8 cellular contexts compared by ENCODE assay signal in the genomic region with DNA sequence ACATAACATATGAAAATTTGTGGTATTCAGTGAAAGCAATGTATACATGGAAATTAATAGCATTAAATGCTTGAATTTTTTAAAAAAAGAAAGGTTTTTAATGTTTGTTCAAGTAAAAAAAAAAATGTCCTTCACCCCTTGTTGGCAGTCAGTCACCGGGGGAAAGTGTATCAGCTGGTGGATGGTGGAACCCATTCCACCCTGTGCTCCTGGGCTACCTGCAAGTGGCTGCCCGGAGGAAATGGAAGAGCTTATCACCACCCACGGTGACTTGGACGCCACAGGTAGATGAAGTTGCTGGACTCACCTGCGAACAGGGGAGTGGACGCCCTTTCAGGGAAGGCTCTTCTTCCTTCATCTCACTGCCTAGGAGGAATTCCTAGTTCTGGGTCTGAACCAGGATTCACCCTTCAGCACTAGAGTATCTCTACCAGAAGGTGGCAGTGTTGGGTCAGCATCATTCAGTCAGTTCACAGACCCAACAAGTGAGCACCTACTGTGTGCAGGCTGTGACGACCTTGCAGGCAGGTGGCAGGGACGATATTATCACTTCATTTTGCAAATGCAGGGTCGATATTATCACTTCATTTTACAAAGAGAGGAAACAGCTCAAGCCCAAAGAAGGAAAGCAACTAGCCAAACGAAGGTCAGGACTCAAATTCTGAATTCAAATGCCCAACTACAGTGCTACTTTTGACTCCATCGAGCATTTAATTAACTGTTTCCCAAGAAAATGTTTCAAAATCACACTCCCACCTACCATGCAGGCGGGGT. TPM values are rescaled to one million over a fixed set of nuclear protein-coding genes. Genes with fewer than 3 reads are reported as not detected.
A peak's percentile ranks its signal among the peaks of the same experiment; 100 is the strongest.
DNase-seq lines count a peak whose midpoint lies in the region; ATAC-seq and TF ChIP-seq lines count a peak whose summit lies in the region.

No MANE protein-coding gene starts in this region.

- DNase-seq in DMS 273 (lab: John Stamatoyannopoulos, UW; ENCODE audit: unreplicated experiment) (peak; percentile 86), DMS 273 treated with DMSO at 0.1 percent for 48 hours (lab: John Stamatoyannopoulos, UW) (no peak), SK-MEL-5 (ENCODE audit: low read depth, low spot score) (peak; percentile 75), choroid plexus epithelial cell (ENCODE audit: low read depth) (peak; percentile 65), left lobe of liver (ENCODE audit: low spot score) (peak; percentile 52), superior temporal gyrus (ENCODE audit: extremely low spot score) (peak; percentile 73)

- in situ Hi-C loops in SK-MEL-5 (cut with HindIII; ENCODE audit: low pct_unique_long_range_greater_than_20kb, low sequenced_read_pairs): no loop called here

- H3K4me3 ChIP-seq in KMS-11 (IDR thresholded peaks at IDR 0.05; ENCODE audit: insufficient read depth, low read depth, low read length) (no peak overlapping the region), choroid plexus epithelial cell (ENCODE audit: low read depth, low read length) (no peak overlapping the region)

- TF ChIP-seq CTCF in KMS-11 (conservative IDR thresholded peaks at IDR 0.05; ENCODE audit: low read depth, low read length) (peak; percentile 84), choroid plexus epithelial cell (conservative IDR thresholded peaks at IDR 0.05; ENCODE audit: low read depth, low read length) (peak; percentile 95)

- no peak overlapping the region for H3K27ac ChIP-seq in KMS-11

- H3K79me2 ChIP-seq in KMS-11 (ENCODE audit: insufficient read depth, low read depth): no peaks in the 10 kb centered on the region

- H3K27me3 ChIP-seq in KMS-11 (ENCODE audit: insufficient read depth, low read depth): peaks cover 55% of the 10 kb centered on the region

- H2AFZ ChIP-seq in KMS-11 (ENCODE audit: low read depth): no peak overlapping the region

- no peaks in the 10 kb centered on the region for H3K4me1 ChIP-seq in KMS-11 (ENCODE audit: low read depth, poor library complexity, severe bottlenecking)

- H3K36me3 ChIP-seq in KMS-11 (ENCODE audit: insufficient read depth): no peaks in the 10 kb centered on the region

- no peak overlapping the region for H3K9ac ChIP-seq in KMS-11

- peak; percentile 90 for ATAC-seq in left lobe of liver
- no peak for ATAC-seq in GM18861 (IDR thresholded peaks at IDR 0.05; ENCODE audit: unreplicated experiment)

- H4K20me1 ChIP-seq in KMS-11 (ENCODE audit: insufficient read depth): no peaks in the 10 kb centered on the region

- H3K4me2 ChIP-seq in KMS-11: no peak overlapping the region

RNA-seq across cellular contexts. Expression of gene CIB4, which starts 35.8 kb away (rescaled TPM):
- not detected in 2 replicates for total RNA-seq in SK-MEL-5 (2014; rRNA removed; shearing (Covaris generic))
- polyA plus RNA-seq in SK-MEL-5 (2015; cell fraction: cytosol; rRNA removed): not detected in 2 replicates
- not detected in 2 replicates for polyA plus RNA-seq in SK-MEL-5 (2015; cell fraction: nucleus; rRNA removed)
- total RNA-seq in left lobe of liver: not detected
